In the genomic region with DNA sequence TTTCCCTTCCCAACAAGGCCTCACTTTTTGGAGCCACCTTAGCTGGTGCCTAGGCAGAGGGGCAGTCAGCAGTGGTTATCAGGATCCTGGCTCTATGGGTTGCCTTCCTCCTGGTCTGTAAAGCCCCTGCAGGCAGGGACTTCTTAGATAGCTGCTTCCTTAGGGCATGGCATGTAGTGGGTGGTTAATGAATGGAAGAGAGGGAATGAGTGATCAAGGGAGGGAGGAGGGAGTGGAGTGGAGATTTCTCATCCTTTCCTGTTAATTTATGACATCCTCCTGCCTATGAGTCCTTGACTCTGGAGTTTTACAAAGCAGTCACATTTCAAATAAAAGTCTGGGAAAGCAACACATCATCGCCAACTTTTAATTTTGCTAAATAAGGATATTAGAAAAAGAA, we compare ENCODE assay signal across 20 cellular contexts.
"Had no signal": no experiment of that assay in that cellular context is flagged by ENCODE, and none has a peak within 500 bp of the region (broad histone marks: within the 10 kb centered on the region; RNA-seq: fewer than 3 reads in every experiment).

No MANE protein-coding gene starts in this region.

- H3K27ac Mint-ChIP-seq: activated naive CD4-positive, alpha-beta T cell treated with anti-CD3 and anti-CD28 coated beads, Interleukin-2, amount 10 ng/mL, durations not matched to agents 7 days and 5 days; activated naive CD8-positive, alpha-beta T cell treated with anti-CD3 and anti-CD28 coated beads, Interleukin-2, amount 50 U/mL, for 24 hours; natural killer cell; T-helper 2 cell treated with Interferon-gamma antibody and Interleukin-4, amounts not matched to agents 5 μg/mL and 100 μg/mL, for 36 hours had no signal

- H3K27ac ChIP-seq: brain microvascular endothelial cell, colonic mucosa, lower lobe of right lung, neutrophil, parathyroid adenoma, skin epidermis, transverse colon, uterus had no signal

- H3K9me3 ChIP-seq: colonic mucosa, lower lobe of right lung, neutrophil, transverse colon, uterus had no signal

- H3K36me3 ChIP-seq: brain microvascular endothelial cell, colonic mucosa, lower lobe of right lung, neutrophil, transverse colon, uterus had no signal

- H3K4me1 ChIP-seq: colonic mucosa, lower lobe of right lung, parathyroid adenoma, transverse colon, uterus had no signal

- H3K4me3 Mint-ChIP-seq: activated naive CD4-positive, alpha-beta T cell treated with anti-CD3 and anti-CD28 coated beads, Interleukin-2, amount 10 ng/mL, durations not matched to agents 7 days and 5 days; activated naive CD8-positive, alpha-beta T cell treated with anti-CD3 and anti-CD28 coated beads, Interleukin-2, amount 50 U/mL, for 24 hours; immature natural killer cell; natural killer cell; T-helper 2 cell treated with Interferon-gamma antibody and Interleukin-4, amounts not matched to agents 5 μg/mL and 100 μg/mL, for 36 hours had no signal

- H3K4me3 ChIP-seq: colonic mucosa, lower lobe of right lung, skin epidermis, transverse colon, uterus had no signal

- H3K36me3 Mint-ChIP-seq: activated naive CD4-positive, alpha-beta T cell treated with anti-CD3 and anti-CD28 coated beads, Interleukin-2, amount 10 ng/mL, durations not matched to agents 7 days and 5 days; immature natural killer cell; natural killer cell had no signal

- H3K27me3 ChIP-seq: brain microvascular endothelial cell, colonic mucosa, neutrophil, transverse colon, uterus had no signal

- H3K9me3 Mint-ChIP-seq: activated naive CD4-positive, alpha-beta T cell treated with anti-CD3 and anti-CD28 coated beads, Interleukin-2, amount 10 ng/mL, durations not matched to agents 7 days and 5 days; activated naive CD8-positive, alpha-beta T cell treated with anti-CD3 and anti-CD28 coated beads, Interleukin-2, amount 50 U/mL, for 24 hours; immature natural killer cell; natural killer cell; T-helper 2 cell treated with Interferon-gamma antibody and Interleukin-4, amounts not matched to agents 5 μg/mL and 100 μg/mL, for 36 hours had no signal

- H3K9ac ChIP-seq: parathyroid adenoma had no signal

- H3K79me2 ChIP-seq: parathyroid adenoma had no signal

- H2AFZ ChIP-seq: parathyroid adenoma had no signal

- DNase-seq: activated CD4-positive, alpha-beta T cell treated with anti-CD3 and anti-CD28 coated beads, Interleukin-2, amount 50 U/mL, for 48 hours; activated effector memory CD4-positive, alpha-beta T cell treated with Interleukin-2 at 50 U/mL for 16 hours; activated naive CD4-positive, alpha-beta T cell treated with anti-CD3 and anti-CD28 coated beads, Interleukin-2, amount 10 ng/mL, durations not matched to agents 7 days and 5 days; activated naive CD8-positive, alpha-beta T cell treated with anti-CD3 and anti-CD28 coated beads, Interleukin-2, amount 50 U/mL, for 24 hours; aorta; brain microvascular endothelial cell; central memory CD4-positive, alpha-beta T cell; colonic mucosa; immature natural killer cell; left cardiac atrium; lower lobe of right lung; natural killer cell; retina; stimulated activated naive CD8-positive, alpha-beta T cell treated with anti-CD3 and anti-CD28 coated beads, Interleukin-15, Interleukin-2, amounts not matched to agents 100 U/mL and 50 U/mL, for 24 hours; transverse colon; uterus had no signal
